20 cellular contexts compared by ENCODE assay signal in the genomic region with DNA sequence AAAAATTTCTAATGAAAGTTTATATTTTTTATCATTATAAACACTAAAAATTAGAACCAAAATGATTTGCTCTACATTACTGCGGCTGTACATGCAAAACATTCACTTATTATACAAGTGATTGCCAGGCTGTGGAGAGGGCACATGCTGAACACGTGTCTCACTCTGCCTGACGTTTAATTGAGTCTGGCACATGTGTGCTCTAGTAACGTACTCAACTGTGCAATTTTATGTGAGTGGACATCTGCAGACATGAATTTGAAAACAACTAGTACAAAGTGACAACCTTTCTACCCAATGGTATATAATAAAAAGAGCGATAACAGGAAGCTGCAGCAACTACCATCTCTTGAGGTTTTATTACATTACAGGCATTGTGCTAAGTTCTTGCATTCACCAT.
DNase-seq lines count a peak whose midpoint lies in the region; ATAC-seq, FAIRE-seq and TF ChIP-seq lines count a peak whose summit lies in the region.
"Had no signal": no experiment of that assay in that cellular context is flagged by ENCODE, and none has a peak within 500 bp of the region (broad histone marks: within the 10 kb centered on the region; RNA-seq: fewer than 3 reads in every experiment).

No MANE protein-coding gene starts in this region.

- no peaks in the 10 kb centered on the region for H3F3A ChIP-seq in Loucy (ENCODE audit: low read depth)

- H3K4me2 ChIP-seq in HepG2 (ENCODE audit: low read depth, low read length) (no peak overlapping the region), Loucy (ENCODE audit: low read depth, low read length, poor library complexity, severe bottlenecking) (peak overlapping the region; percentile 3), osteoblast (ENCODE audit: insufficient read depth, low read length) (no peak overlapping the region), H9 (ENCODE audit: insufficient read depth, insufficient read length, low read length) (no peak overlapping the region)
- H3K4me2 ChIP-seq: A549, GM23338 had no signal

- H3K4ac ChIP-seq in H9 (ENCODE audit: low read depth, low read length), result no peak overlapping the region

- intact Hi-C loops in HepG2 (cut with micrococcal nuclease; ENCODE audit: unreplicated experiment) (no loop called here), right lobe of liver (cut with DNase I) (no loop called here)

- H3K9ac ChIP-seq in HepG2 (ENCODE audit: insufficient read depth, low read depth, low read length) (no peak overlapping the region), Loucy (ENCODE audit: low read depth, low read length, poor library complexity, severe bottlenecking) (no peak overlapping the region), H9 (ENCODE audit: extremely low read depth, insufficient read length, low read length) (no peak overlapping the region)

- H3K36me3 ChIP-seq in HepG2 (replicated peaks in 1 of 2; ENCODE audit: control insufficient read depth in 1 of 2, insufficient read depth in 2 of 2, low read length in 2 of 2) (no peaks in the 10 kb centered on the region), right lobe of liver (no peaks in the 10 kb centered on the region), Loucy (ENCODE audit: insufficient read depth, low read length) (no peaks in the 10 kb centered on the region), osteoblast (ENCODE audit: insufficient read depth, low read length) (peaks cover 3% of the 10 kb centered on the region)
- H3K36me3 ChIP-seq: HAP-1 had no signal

- H3K23ac ChIP-seq in H9 (ENCODE audit: insufficient read length, low read depth, low read length), result no peak overlapping the region

- H3K23me2 ChIP-seq in H9 (ENCODE audit: insufficient read length, low read depth, low read length, poor library complexity, severe bottlenecking), result no peaks in the 10 kb centered on the region

- TF ChIP-seq CTCF in HepG2 (CRISPR knock-in tag; IDR thresholded peaks at IDR 0.05) (no peak), right lobe of liver (IDR thresholded peaks at IDR 0.05) (no peak), Loucy (conservative IDR thresholded peaks at IDR 0.05; ENCODE audit: low read length) (no peak), glutamatergic neuron (IDR thresholded peaks at IDR 0.05; ENCODE audit: partially characterized antibody, unreplicated experiment) (no peak), osteoblast (IDR thresholded peaks at IDR 0.05; ENCODE audit: extremely low read depth, low read depth, low read length) (no peak), H9 (conservative IDR thresholded peaks at IDR 0.05) (no peak)

- H2AFZ ChIP-seq in HepG2 (ENCODE audit: low read length) (no peak overlapping the region), Loucy (ENCODE audit: low read length) (no peak overlapping the region), osteoblast (ENCODE audit: low read length) (no peak overlapping the region), H9 (ENCODE audit: low read length) (no peak overlapping the region)
- H2AFZ ChIP-seq: GM23338 had no signal

- H3K27ac ChIP-seq in HepG2 (ENCODE audit: extremely low read length, insufficient read depth, low read length) (no peak overlapping the region), right lobe of liver (no peak overlapping the region), osteoblast (ENCODE audit: low read depth, low read length) (no peak overlapping the region), H9 (ENCODE audit: insufficient read length, low read depth, low read length) (no peak overlapping the region)
- H3K27ac ChIP-seq: A549 had no signal

- H3K79me2 ChIP-seq in HepG2 (ENCODE audit: insufficient read depth, low read length), result no peaks in the 10 kb centered on the region
- H3K79me2 ChIP-seq in Loucy (ENCODE audit: insufficient read depth, low read length), result no peaks in the 10 kb centered on the region
- H3K79me2 ChIP-seq in osteoblast (ENCODE audit: insufficient read depth, low read length), result peaks cover 52% of the 10 kb centered on the region
- H3K79me2 ChIP-seq in H9 (ENCODE audit: insufficient read depth, low read length), result no peaks in the 10 kb centered on the region

- H3K18ac ChIP-seq in H9 (ENCODE audit: insufficient read length, low read depth, low read length), result no peak overlapping the region

- H3T11ph ChIP-seq in H9 (ENCODE audit: low read length), result no peak overlapping the region

- CTCF ChIA-PET in HepG2 (lab: Yijun Ruan, JAX; ENCODE audit: low intra/inter-chr PET ratio, low total read pairs), result no interaction called here

- peaks cover 3% of the 10 kb centered on the region for H3K4me1 Mint-ChIP-seq in glutamatergic neuron (ENCODE audit: low read depth, unreplicated experiment)
- H3K4me1 Mint-ChIP-seq in H9, result no peaks in the 10 kb centered on the region
- H3K4me1 Mint-ChIP-seq: GM23338 had no signal

- FAIRE-seq in HepG2 (lab: Jason Lieb, UNC), result no peak
- FAIRE-seq: A549, G401.6, GM12892, GM19239 had no signal

- peaks cover 10% of the 10 kb centered on the region for H3K4me1 ChIP-seq in HepG2 (ENCODE audit: insufficient read depth, low read length)
- H3K4me1 ChIP-seq in right lobe of liver, result no peaks in the 10 kb centered on the region
- H3K4me1 ChIP-seq in Loucy (ENCODE audit: insufficient read depth, low read length, poor library complexity, severe bottlenecking), result peaks cover 22% of the 10 kb centered on the region
- H3K4me1 ChIP-seq in osteoblast (ENCODE audit: insufficient read depth, low read length), result no peaks in the 10 kb centered on the region
- no peaks in the 10 kb centered on the region for H3K4me1 ChIP-seq in H9 (ENCODE audit: insufficient read depth, low read length)
- H3K4me1 ChIP-seq: A549, Caco-2 had no signal

- no peak overlapping the region for H3K14ac ChIP-seq in H9 (ENCODE audit: insufficient read depth, low read length)

- H3K4me3 Mint-ChIP-seq in glutamatergic neuron (ENCODE audit: unreplicated experiment) (no peak overlapping the region), H9 (no peak overlapping the region)
- H3K4me3 Mint-ChIP-seq: CD8-positive, alpha-beta T cell; GM23338 had no signal

- no peak overlapping the region for H2AK5ac ChIP-seq in H9 (ENCODE audit: insufficient read length, low read length)

- 72% methylated on average over 5 of the region's 5 CpGs for WGBS in HepG2 (ENCODE audit: low lambda C conversion rate)
- 87% methylated on average over 5 of the region's 5 CpGs for WGBS in right lobe of liver (ENCODE audit: insufficient coverage, low coverage, low lambda C conversion rate, missing lambda C conversion rate)
- WGBS in H9 (ENCODE audit: extremely low coverage, insufficient read length, low lambda C conversion rate), result no CpG with 5 or more reads among the region's 5 CpGs

- no peak overlapping the region for H2BK12ac ChIP-seq in H9 (ENCODE audit: insufficient read length, low read depth, low read length)

- no peak overlapping the region for H4K91ac ChIP-seq in H9 (ENCODE audit: insufficient read length, low read depth, low read length)

- no peak overlapping the region for H2BK120ac ChIP-seq in H9 (ENCODE audit: low read depth, low read length, poor library complexity, severe bottlenecking)

- H3K9me3 ChIP-seq in HepG2 (ENCODE audit: low read length) (no peaks in the 10 kb centered on the region), right lobe of liver (no peaks in the 10 kb centered on the region), Loucy (ENCODE audit: insufficient read depth, low read depth, low read length) (no peaks in the 10 kb centered on the region), osteoblast (ENCODE audit: low read depth, low read length) (no peaks in the 10 kb centered on the region), H9 (ENCODE audit: control insufficient read depth, low read depth, low read length) (no peaks in the 10 kb centered on the region)
- H3K9me3 ChIP-seq: A549, Caco-2, HAP-1 had no signal

- in situ Hi-C loops in HepG2 (cut with HindIII; ENCODE audit: extremely low pct_ligation_motif_present, low pct_unique_long_range_greater_than_20kb), result no loop called here

- TF ChIP-seq POLR2A in HepG2 (IDR thresholded peaks at IDR 0.05; ENCODE audit: insufficient read depth in 1 of 2, low read depth in 2 of 2, low read length in 2 of 2), result no peak
- no peak for TF ChIP-seq POLR2A in right lobe of liver (IDR thresholded peaks at IDR 0.05)

- H3K9me3 Mint-ChIP-seq in glutamatergic neuron (ENCODE audit: unreplicated experiment) (no peaks in the 10 kb centered on the region), H9 (no peaks in the 10 kb centered on the region; a peak in 1 of 5 replicates)
- H3K9me3 Mint-ChIP-seq: CD8-positive, alpha-beta T cell; GM23338 had no signal

- H3K79me1 ChIP-seq in H9 (ENCODE audit: insufficient read depth, low read depth, low read length, poor library complexity, severe bottlenecking), result no peaks in the 10 kb centered on the region

- H3K27ac Mint-ChIP-seq in glutamatergic neuron (ENCODE audit: unreplicated experiment), result peak overlapping the region; percentile 42
- H3K27ac Mint-ChIP-seq in H9, result no peak overlapping the region
- H3K27ac Mint-ChIP-seq: CD8-positive, alpha-beta T cell; GM23338 had no signal

- no peak overlapping the region for H2BK20ac ChIP-seq in H9 (ENCODE audit: low read depth, low read length, poor library complexity, severe bottlenecking)

- ATAC-seq in HepG2 (no peak), right lobe of liver (no peak)
- ATAC-seq: A549; CD8-positive, alpha-beta T cell; GM23338 had no signal

- H3K36me3 Mint-ChIP-seq in glutamatergic neuron (ENCODE audit: unreplicated experiment), result no peaks in the 10 kb centered on the region
- no peaks in the 10 kb centered on the region for H3K36me3 Mint-ChIP-seq in H9 (ENCODE audit: insufficient read depth in 1 of 3, low read depth in 3 of 3)

- TF ChIP-seq RAD21 in HepG2 (CRISPR knock-in tag; IDR thresholded peaks at IDR 0.05), result no peak

- no peak overlapping the region for H2BK15ac ChIP-seq in H9 (ENCODE audit: low read depth, low read length)

- H4K8ac ChIP-seq in H9 (replicated peaks; ENCODE audit: insufficient read length, low read depth, low read length), result no peak overlapping the region

- no peak overlapping the region for H3K56ac ChIP-seq in H9 (ENCODE audit: insufficient read length, low read depth, low read length)

- POLR2A ChIA-PET in HepG2 (lab: Yijun Ruan, JAX), result no interaction called here

- TF ChIP-seq EP300 in HepG2 (IDR thresholded peaks at IDR 0.05; ENCODE audit: low read depth in 2 of 2, low read length in 2 of 2) (no peak), HepG2 (CRISPR knock-in tag; IDR thresholded peaks at IDR 0.05; ENCODE audit: borderline replicate concordance) (no peak)

- H3K4me3 ChIP-seq in HepG2 (replicated peaks in 1 of 3; ENCODE audit: insufficient read depth in 1 of 3, low read depth in 2 of 3, low read length in 3 of 3) (no peak overlapping the region), right lobe of liver (no peak overlapping the region), Loucy (ENCODE audit: low read length, poor library complexity, severe bottlenecking) (no peak overlapping the region), osteoblast (ENCODE audit: insufficient read depth, low read length) (no peak overlapping the region)
- H3K4me3 ChIP-seq: A549, GM23338, HAP-1 had no signal

- no peak for DNase-seq in HepG2 (ENCODE audit: low spot score)
- DNase-seq in right lobe of liver, result no peak
- DNase-seq in glutamatergic neuron, result no peak
- DNase-seq in retina, result peak; percentile 43
- DNase-seq in osteoblast (ENCODE audit: insufficient read length, low spot score, missing footprints), result no peak
- no peak for DNase-seq in effector CD4-positive, alpha-beta T cell
- DNase-seq in H9, result no peak
- DNase-seq: 8988T; C1 segment of cervical spinal cord; Caco-2; CD8-positive, alpha-beta T cell; DMS153; DND-41 had no signal

- no peaks in the 10 kb centered on the region for H3K27me3 ChIP-seq in HepG2 (ENCODE audit: control insufficient read depth in 1 of 2, insufficient read depth in 2 of 2, low read length in 2 of 2)
- no peaks in the 10 kb centered on the region for H3K27me3 ChIP-seq in right lobe of liver
- no peaks in the 10 kb centered on the region for H3K27me3 ChIP-seq in Loucy (ENCODE audit: insufficient read depth, low read length, poor library complexity, severe bottlenecking)
- H3K27me3 ChIP-seq in osteoblast (ENCODE audit: insufficient read depth, low read length), result no peaks in the 10 kb centered on the region
- no peaks in the 10 kb centered on the region; the same call in 1 of the 2 replicates for H3K27me3 ChIP-seq in H9 (ENCODE audit: insufficient read depth, low read length)

- H4K5ac ChIP-seq in H9 (ENCODE audit: insufficient read length, low read depth, low read length), result no peak overlapping the region

- H4K20me1 ChIP-seq in HepG2 (ENCODE audit: insufficient read depth, low read length) (no peaks in the 10 kb centered on the region), Loucy (ENCODE audit: insufficient read depth, low read length, poor library complexity, severe bottlenecking) (no peaks in the 10 kb centered on the region), osteoblast (ENCODE audit: insufficient read depth, low read length) (peaks cover 6% of the 10 kb centered on the region), H9 (ENCODE audit: control insufficient read depth, insufficient read depth, insufficient read length) (no peaks in the 10 kb centered on the region)

- BruUV-seq in HepG2 (replicated peaks; lab: Mats Ljungman, UMichigan), result no TSS peak

- H3K27me3 Mint-ChIP-seq in glutamatergic neuron (ENCODE audit: unreplicated experiment) (no peaks in the 10 kb centered on the region), H9 (ENCODE audit: low read depth) (no peaks in the 10 kb centered on the region)

- no peaks in the 10 kb centered on the region for H3K9me2 ChIP-seq in Loucy (replicated peaks; ENCODE audit: low read depth, low read length)

- no peak overlapping the region for H2BK5ac ChIP-seq in H9 (ENCODE audit: insufficient read length, low read length)
